Comparison of ENCODE assay signal across 8 cellular contexts in genomic region chr4:128831526-128832252, GRCh38. TPM values are rescaled to one million over a fixed set of nuclear protein-coding genes. Genes with fewer than 3 reads are reported as not detected.
DNase-seq lines count a peak whose midpoint lies in the region; ATAC-seq and TF ChIP-seq lines count a peak whose summit lies in the region.

No MANE protein-coding gene starts in this region.

- peak overlapping the region; percentile 23 for H3K27ac Mint-ChIP-seq in T-helper 2 cell treated with Interferon-gamma antibody and Interleukin-4, amounts not matched to agents 5 μg/mL and 100 μg/mL, for 36 hours
- peak overlapping the region; percentile 84 for H3K27ac Mint-ChIP-seq in neural progenitor cell

- no peak for DNase-seq in T-helper 2 cell treated with Interferon-gamma antibody and Interleukin-4, amounts not matched to agents 5 μg/mL and 100 μg/mL, for 36 hours (ENCODE audit: low spot score)
- DNase-seq in T-helper 2 cell (no peak), astrocyte of the hippocampus (ENCODE audit: low read depth, low spot score) (peak; percentile 55), neural progenitor cell (ENCODE audit: low spot score) (peak; percentile 73), SHP77 (lab: John Stamatoyannopoulos, UW) (no peak), CD1c-positive myeloid dendritic cell (ENCODE audit: extremely low spot score) (no peak)
- no peak for DNase-seq in activated CD4-positive, alpha-beta T cell treated with anti-CD3 and anti-CD28 coated beads, Interleukin-2, amount 50 U/mL, for 48 hours

- H3K79me2 ChIP-seq in neural progenitor cell (ENCODE audit: low read depth): peaks cover 100% of the 10 kb centered on the region

- ATAC-seq in HG03432 (IDR thresholded peaks at IDR 0.05; ENCODE audit: unreplicated experiment): peak; percentile 52

- H3K4me3 ChIP-seq in neural progenitor cell: peak overlapping the region; percentile 29

- peaks cover 24% of the 10 kb centered on the region for H3K4me1 Mint-ChIP-seq in T-helper 2 cell treated with Interferon-gamma antibody and Interleukin-4, amounts not matched to agents 5 μg/mL and 100 μg/mL, for 36 hours (ENCODE audit: low read depth)
- peaks cover 36% of the 10 kb centered on the region for H3K4me1 Mint-ChIP-seq in neural progenitor cell

- peaks cover 25% of the 10 kb centered on the region for H3F3A ChIP-seq in neural progenitor cell (ENCODE audit: low read depth)

- H3K36me3 Mint-ChIP-seq in T-helper 2 cell treated with Interferon-gamma antibody and Interleukin-4, amounts not matched to agents 5 μg/mL and 100 μg/mL, for 36 hours (ENCODE audit: low read depth): peaks cover 28% of the 10 kb centered on the region
- H3K36me3 Mint-ChIP-seq in neural progenitor cell: peaks cover 30% of the 10 kb centered on the region

- H3K4me1 ChIP-seq in neural progenitor cell: peaks cover 35% of the 10 kb centered on the region

- no peaks in the 10 kb centered on the region for H3K36me3 ChIP-seq in neural progenitor cell

- H2AFZ ChIP-seq in neural progenitor cell (replicated peaks): no peak overlapping the region

- H3K27ac ChIP-seq in neural progenitor cell: peak overlapping the region; percentile 53

- H3K27me3 Mint-ChIP-seq in T-helper 2 cell treated with Interferon-gamma antibody and Interleukin-4, amounts not matched to agents 5 μg/mL and 100 μg/mL, for 36 hours (ENCODE audit: low read depth): no peaks in the 10 kb centered on the region
- peaks cover 8% of the 10 kb centered on the region for H3K27me3 Mint-ChIP-seq in neural progenitor cell (ENCODE audit: insufficient read depth, low read depth)

- H3K27me3 ChIP-seq in neural progenitor cell: no peaks in the 10 kb centered on the region

- TF ChIP-seq CTCF in neural progenitor cell (IDR thresholded peaks at IDR 0.05): no peak

- H3K9me3 ChIP-seq in neural progenitor cell (ENCODE audit: low read depth): no peaks in the 10 kb centered on the region

- H3K4me3 Mint-ChIP-seq in T-helper 2 cell treated with Interferon-gamma antibody and Interleukin-4, amounts not matched to agents 5 μg/mL and 100 μg/mL, for 36 hours: no peak overlapping the region
- peak overlapping the region; percentile 61 for H3K4me3 Mint-ChIP-seq in neural progenitor cell

- peak overlapping the region; percentile 76 for H3K4me2 ChIP-seq in neural progenitor cell

- peaks cover 98% of the 10 kb centered on the region for H4K20me1 ChIP-seq in neural progenitor cell (ENCODE audit: low read depth)

- H3K9ac ChIP-seq in neural progenitor cell: no peak overlapping the region

- peaks cover 7% of the 10 kb centered on the region for H3K9me3 Mint-ChIP-seq in T-helper 2 cell treated with Interferon-gamma antibody and Interleukin-4, amounts not matched to agents 5 μg/mL and 100 μg/mL, for 36 hours
- peaks cover 4% of the 10 kb centered on the region for H3K9me3 Mint-ChIP-seq in neural progenitor cell

RNA-seq across cellular contexts. Expression of gene JADE1, which starts 22.2 kb away (rescaled TPM):
- 46.2 and 55.9 TPM in 2 replicates for total RNA-seq in neural progenitor cell (ENCODE audit: low replicate concordance)

Comparison
In these comparisons a context has a peak if more than half of its experiments do, and no peak if none do; other contexts are left out.
1. DNase-seq: peak in astrocyte of the hippocampus (single experiment) and neural progenitor cell (single experiment); none in T-helper 2 cell treated with Interferon-gamma antibody and Interleukin-4, amounts not matched to agents 5 μg/mL and 100 μg/mL, for 36 hours (single experiment), T-helper 2 cell (0 of 5), SHP77 (0 of 2), activated CD4-positive, alpha-beta T cell treated with anti-CD3 and anti-CD28 coated beads, Interleukin-2, amount 50 U/mL, for 48 hours (0 of 2) and CD1c-positive myeloid dendritic cell (single experiment).